In the genomic region with DNA sequence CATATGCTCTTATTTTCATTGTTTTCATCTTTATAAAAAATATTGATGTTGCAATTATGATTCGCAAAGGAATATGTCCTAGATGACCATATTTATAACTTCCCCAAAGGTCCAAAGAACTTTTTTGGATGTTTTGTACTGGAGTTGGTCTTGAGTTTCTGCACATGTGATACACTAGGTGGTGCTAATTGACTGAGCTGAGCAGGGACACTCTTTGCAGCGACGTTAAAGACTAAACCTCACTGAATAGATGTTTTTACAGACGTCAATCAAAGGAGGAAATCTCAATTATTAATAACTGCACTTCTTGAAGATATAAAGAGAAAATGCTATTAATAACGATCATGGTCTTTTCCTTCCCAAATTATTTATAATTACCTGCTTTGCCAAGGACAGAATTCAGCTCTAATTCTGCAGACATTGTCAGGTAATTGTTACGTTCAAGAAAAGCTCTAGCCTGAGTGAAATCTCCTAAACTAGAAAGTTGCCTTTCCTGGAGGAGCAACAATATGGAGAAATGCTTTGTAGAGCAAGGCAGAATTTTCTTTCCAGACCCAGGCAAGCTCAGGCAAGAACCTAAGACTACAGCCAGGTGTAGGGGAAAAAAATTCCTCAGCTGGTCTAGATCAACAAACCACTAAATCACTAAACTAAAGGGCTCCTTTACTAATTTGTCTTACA, we compare ENCODE assay signal across 8 cellular contexts.
A peak's percentile ranks its signal among the peaks of the same experiment; 100 is the strongest.
DNase-seq lines count a peak whose midpoint lies in the region; ATAC-seq, FAIRE-seq and TF ChIP-seq lines count a peak whose summit lies in the region.

No MANE protein-coding gene starts in this region.

- peaks cover 3% of the 10 kb centered on the region for H3K27me3 Mint-ChIP-seq in memory B cell

- CTCF ChIA-PET in AG04450 (lab: Charles Lee), result interaction anchor here (0.6 to 8.1 kb wide), 25 partner anchors 11 to 649 kb away, joined by 3 to 94 read pairs (median 4); no protein-coding TSS in a partner anchor

- H3K36me3 ChIP-seq in brain microvascular endothelial cell (replicated peaks), result no peaks in the 10 kb centered on the region

- FAIRE-seq in GM19239 (lab: Jason Lieb, UNC), result no peak

- H3K9me3 ChIP-seq in AG04450 (ENCODE audit: control insufficient read depth, insufficient read depth, low read length), result peaks cover 6% of the 10 kb centered on the region; the same call in 1 of the 2 replicates

- H3K4me1 Mint-ChIP-seq in memory B cell, result no peaks in the 10 kb centered on the region

- no peaks in the 10 kb centered on the region for H3K36me3 Mint-ChIP-seq in memory B cell

- no peak for TF ChIP-seq POLR2A in NB4 (IDR thresholded peaks at IDR 0.05; ENCODE audit: extremely low read depth, insufficient read length)

- TF ChIP-seq CTCF in AG04450 (IDR thresholded peaks at IDR 0.05; ENCODE audit: low read depth, low read length), result peak; percentile 84
- TF ChIP-seq CTCF in NB4 (IDR thresholded peaks at IDR 0.05; ENCODE audit: low read depth, low read length), result peak; percentile 56
- peak; percentile 63 for TF ChIP-seq CTCF in brain microvascular endothelial cell (IDR thresholded peaks at IDR 0.05; ENCODE audit: low read depth, low read length, missing control alignments)

- H3K4me3 Mint-ChIP-seq in memory B cell, result no peak overlapping the region

- H3K4me3 ChIP-seq in AG04450 (ENCODE audit: low read depth, low read length), result no peak overlapping the region
- no peak overlapping the region for H3K4me3 ChIP-seq in NB4 (ENCODE audit: low read depth, low read length)
- H3K4me3 ChIP-seq in brain microvascular endothelial cell (ENCODE audit: low read depth, low read length), result no peak overlapping the region

- H3K27ac ChIP-seq in AG04450 (ENCODE audit: low read depth, low read length) (no peak overlapping the region), brain microvascular endothelial cell (no peak overlapping the region)

- no peak overlapping the region for H3K27ac Mint-ChIP-seq in memory B cell

- DNase-seq in AG04450 (ENCODE audit: low read depth, low spot score), result no peak
- peak; percentile 3 for DNase-seq in GDM1 (lab: John Stamatoyannopoulos, UW)
- DNase-seq in NB4 (ENCODE audit: low read depth), result peak; percentile 67
- DNase-seq in brain microvascular endothelial cell, result peak; percentile 31
- peak in 1 of 2 donors; percentile 14 for DNase-seq in memory B cell (ENCODE audit: low spot score in 2 of 2)
- DNase-seq in central memory CD4-positive, alpha-beta T cell, result no peak
- DNase-seq in OCI-M2 (lab: John Stamatoyannopoulos, UW; ENCODE audit: unreplicated experiment), result no peak
- no peak for DNase-seq in GM19239 (ENCODE audit: insufficient read length, low spot score)

- ATAC-seq in memory B cell (ENCODE audit: low read depth), result peak; percentile 56

- H3K27me3 ChIP-seq in AG04450 (ENCODE audit: control insufficient read depth, insufficient read depth, low read length) (peaks cover 5% of the 10 kb centered on the region), brain microvascular endothelial cell (replicated peaks) (no peaks in the 10 kb centered on the region)

- POLR2A ChIA-PET in AG04450 (lab: Yijun Ruan, JAX), result interaction anchor here (0.9 kb wide), 1 partner anchor 170 kb away, joined by 3 read pairs; no protein-coding TSS in a partner anchor

- no peaks in the 10 kb centered on the region for H3K9me3 Mint-ChIP-seq in memory B cell

- in situ Hi-C loops in brain microvascular endothelial cell (cut with HindIII; ENCODE audit: low pct_ligation_motif_present, low sequenced_read_pairs), result no loop called here

Comparison
In these comparisons a context has a peak if more than half of its experiments do, and no peak if none do; other contexts are left out.
1. DNase-seq: peak in GDM1 (single experiment), NB4 (single experiment) and brain microvascular endothelial cell (single experiment); none in AG04450 (single experiment), central memory CD4-positive, alpha-beta T cell (single experiment), OCI-M2 (single experiment) and GM19239 (single experiment).
2. Peak in every context shown above with its lines, with median percentiles within 50 percentile points of each other: CTCF ChIP-seq.